Comparison of ENCODE assay signal across 11 cellular contexts in the genomic region with DNA sequence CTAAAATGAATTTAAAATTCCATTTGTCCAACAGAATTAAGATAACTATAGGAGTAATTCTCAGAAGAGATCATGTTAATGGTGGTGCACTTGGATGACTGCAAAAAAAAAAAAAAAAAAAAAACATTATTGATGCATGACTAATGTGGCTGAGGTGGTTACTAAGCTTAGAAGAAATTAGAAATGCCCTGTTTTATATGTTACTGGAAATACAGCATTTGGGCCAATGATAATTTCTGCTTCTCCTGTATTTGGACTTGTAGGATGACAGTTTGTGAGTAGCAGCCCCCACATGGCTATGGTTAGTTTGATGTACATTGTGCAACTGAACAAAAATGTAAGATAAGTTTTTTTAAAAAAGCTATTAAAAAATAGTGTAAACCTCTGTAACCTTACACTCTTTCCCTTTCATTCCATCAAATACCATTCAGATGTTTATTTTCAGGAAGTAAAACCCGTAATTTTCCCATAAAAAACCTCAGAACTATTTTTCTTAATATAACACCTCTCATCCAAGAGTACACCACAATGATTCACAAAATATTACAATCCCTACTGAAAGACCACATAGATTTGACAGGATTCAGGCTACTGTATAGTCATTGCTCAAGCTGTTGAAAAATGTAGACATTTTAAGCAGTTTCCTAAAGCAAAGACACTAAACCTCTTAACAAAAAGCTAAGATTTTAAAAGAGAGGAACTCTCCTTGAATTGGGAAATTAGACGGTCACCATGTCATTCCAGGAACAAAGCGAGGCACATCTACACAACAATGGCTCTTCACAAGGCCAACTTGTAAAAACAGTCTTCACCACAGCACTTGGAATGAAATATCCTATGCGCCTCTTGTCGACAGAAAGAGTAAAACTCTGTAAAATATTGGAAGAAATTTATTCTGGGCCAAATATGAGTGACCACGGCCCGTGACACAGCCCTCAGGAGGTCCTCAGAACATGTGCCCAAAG.
DNase-seq lines count a peak whose midpoint lies in the region; TF ChIP-seq lines count a peak whose summit lies in the region.
"Had no signal": no experiment of that assay in that cellular context is flagged by ENCODE, and none has a peak within 500 bp of the region (broad histone marks: within the 10 kb centered on the region; RNA-seq: fewer than 3 reads in every experiment).

No MANE protein-coding gene starts in this region.

- peak overlapping the region; percentile 36 to 81; a peak in 3 of 4 replicates for H3K27ac ChIP-seq in SK-N-SH (ENCODE audit: low read depth in 2 of 2, low read length in 1 of 2)
- H3K27ac ChIP-seq in smooth muscle cell (ENCODE audit: low read depth), result peak overlapping the region; percentile 97

- CTCF ChIA-PET in SK-N-SH (lab: Yijun Ruan, JAX), result no interaction called here

- H3K36me3 ChIP-seq in H7 (replicated peaks; ENCODE audit: control insufficient read depth, insufficient read depth, low read length) (no peaks in the 10 kb centered on the region), SK-N-SH (replicated peaks in 1 of 2; ENCODE audit: control insufficient read depth in 1 of 2, insufficient read depth in 2 of 2, low read length in 1 of 2) (no peaks in the 10 kb centered on the region), smooth muscle cell (ENCODE audit: low read depth) (no peaks in the 10 kb centered on the region)

- H3K9ac ChIP-seq in SK-N-SH (0 out of 2 replicates have a peak overlapping the region, but pooled peaks have one; percentile 3), smooth muscle cell (ENCODE audit: low read depth) (peak overlapping the region; percentile 66)

- H3K27me3 ChIP-seq in H7 (ENCODE audit: control insufficient read depth, insufficient read depth, low read length), result no peaks in the 10 kb centered on the region
- no peaks in the 10 kb centered on the region for H3K27me3 ChIP-seq in SK-N-SH (ENCODE audit: insufficient read depth)
- H3K27me3 ChIP-seq in smooth muscle cell (ENCODE audit: low read depth), result no peaks in the 10 kb centered on the region

- TF ChIP-seq RAD21 in SK-N-SH (IDR thresholded peaks at IDR 0.05; ENCODE audit: low read length), result no peak

- no peaks in the 10 kb centered on the region for H3K79me2 ChIP-seq in SK-N-SH (ENCODE audit: insufficient read depth)
- H3K79me2 ChIP-seq in smooth muscle cell (ENCODE audit: low read depth), result no peaks in the 10 kb centered on the region

- H3F3A ChIP-seq in SK-N-SH (replicated peaks; ENCODE audit: insufficient read depth) (peaks cover 18% of the 10 kb centered on the region), smooth muscle cell (ENCODE audit: low read depth) (peaks cover 13% of the 10 kb centered on the region)

- H3K27me3 Mint-ChIP-seq in nephron progenitor cell (ENCODE audit: low read depth, poor library complexity), result no peaks in the 10 kb centered on the region
- H3K27me3 Mint-ChIP-seq: activated naive CD8-positive, alpha-beta T cell treated with anti-CD3 and anti-CD28 coated beads, Interleukin-2, amount 10 ng/mL, durations not matched to agents 7 days and 5 days had no signal

- peak; percentile 56 for DNase-seq in H7
- DNase-seq in SK-N-SH, result no peak
- DNase-seq in fibroblast of peridontal ligament (ENCODE audit: extremely low read depth), result peak; percentile 95
- no peak for DNase-seq in smooth muscle cell (lab: John Stamatoyannopoulos, UW; ENCODE audit: unreplicated experiment)
- no peak for DNase-seq in KG1 (lab: John Stamatoyannopoulos, UW)
- DNase-seq in nephron progenitor cell, result no peak
- no peak for DNase-seq in medulla oblongata (ENCODE audit: extremely low spot score)
- DNase-seq in HuH-7.5 (ENCODE audit: low spot score), result no peak
- DNase-seq: activated CD4-positive, alpha-beta T cell treated with anti-CD3 and anti-CD28 coated beads, Interleukin-2, amount 50 U/mL, for 48 hours; activated naive CD8-positive, alpha-beta T cell treated with anti-CD3 and anti-CD28 coated beads, Interleukin-2, amount 10 ng/mL, durations not matched to agents 7 days and 5 days; DMS79 treated with DMSO at 0.1 percent for 48 hours had no signal

- H3K27ac Mint-ChIP-seq in nephron progenitor cell, result no peak overlapping the region
- H3K27ac Mint-ChIP-seq: activated naive CD8-positive, alpha-beta T cell treated with anti-CD3 and anti-CD28 coated beads, Interleukin-2, amount 10 ng/mL, durations not matched to agents 7 days and 5 days had no signal

- peaks cover 0 to 21% of the 10 kb centered on the region in 2 experiments; a peak in 2 of 4 replicates for H3K4me1 ChIP-seq in SK-N-SH (ENCODE audit: control insufficient read depth in 1 of 2, insufficient read depth in 2 of 2, low read depth in 1 of 2, low read length in 1 of 2)
- peaks cover 25% of the 10 kb centered on the region for H3K4me1 ChIP-seq in smooth muscle cell (ENCODE audit: low read depth)

- no peaks in the 10 kb centered on the region for H3K9me2 ChIP-seq in SK-N-SH

- H3K4me2 ChIP-seq in SK-N-SH (peak overlapping the region; percentile 66), smooth muscle cell (peak overlapping the region; percentile 74)

- peaks cover 29% of the 10 kb centered on the region for H3K4me1 Mint-ChIP-seq in nephron progenitor cell

- WGBS in SK-N-SH (ENCODE audit: low lambda C conversion rate), result 87% methylated on average over 7 of the region's 7 CpGs
- WGBS in smooth muscle cell (ENCODE audit: low lambda C conversion rate), result 55% methylated on average over 7 of the region's 7 CpGs

- TF ChIP-seq CTCF in SK-N-SH (IDR thresholded peaks at IDR 0.05) (no peak), smooth muscle cell (IDR thresholded peaks at IDR 0.05; ENCODE audit: borderline replicate concordance, insufficient read depth, poor library complexity, severe bottlenecking) (no peak), nephron progenitor cell (IDR thresholded peaks at IDR 0.05) (no peak)

- H3K4me3 ChIP-seq in H7 (ENCODE audit: insufficient read depth, low read depth, low read length) (no peak overlapping the region), SK-N-SH (ENCODE audit: low read depth in 2 of 2, low read length in 1 of 2) (0 out of 4 replicates have a peak overlapping the region, but pooled peaks of 1 of the 2 experiments have one; percentile 6), smooth muscle cell (no peak overlapping the region)

- no peak overlapping the region for H3K4me3 Mint-ChIP-seq in nephron progenitor cell
- H3K4me3 Mint-ChIP-seq: activated naive CD8-positive, alpha-beta T cell treated with anti-CD3 and anti-CD28 coated beads, Interleukin-2, amount 10 ng/mL, durations not matched to agents 7 days and 5 days had no signal

- peaks cover 19% of the 10 kb centered on the region for H3K9me3 Mint-ChIP-seq in nephron progenitor cell

- peaks cover 46% of the 10 kb centered on the region for H3K36me3 Mint-ChIP-seq in nephron progenitor cell (ENCODE audit: low read depth)

- H2AFZ ChIP-seq in SK-N-SH (ENCODE audit: low read depth) (no peak overlapping the region), smooth muscle cell (ENCODE audit: low read depth) (no peak overlapping the region)

- POLR2A ChIA-PET in SK-N-SH (lab: Yijun Ruan, JAX), result no interaction called here

- no peak for TF ChIP-seq EP300 in SK-N-SH (IDR thresholded peaks at IDR 0.05; ENCODE audit: borderline replicate concordance in 1 of 2, low read depth in 1 of 2, low read length in 1 of 2)

- H4K20me1 ChIP-seq in SK-N-SH (ENCODE audit: insufficient read depth) (no peaks in the 10 kb centered on the region), smooth muscle cell (ENCODE audit: low read depth) (no peaks in the 10 kb centered on the region)

- H3K9me3 ChIP-seq in SK-N-SH (0 out of 2 replicates have a peak, but pooled peaks cover 5% of the 10 kb centered on the region), smooth muscle cell (replicated peaks; ENCODE audit: low read depth) (no peaks in the 10 kb centered on the region)

TF ChIP-seq in SK-N-SH, 30 proteins besides CTCF, POLR2A, EP300 and RAD21:
- TF ChIP-seq JUND (IDR thresholded peaks at IDR 0.05), result peak; percentile 70
- peak; percentile 56 for TF ChIP-seq FOSL2 (IDR thresholded peaks at IDR 0.05; ENCODE audit: borderline replicate concordance, low read depth)
- peak; percentile 30; the same call in 1 of the 2 replicates for TF ChIP-seq POLR2AphosphoS5 (IDR thresholded peaks at IDR 0.05; ENCODE audit: low read depth, low read length)
- TF ChIP-seq TCF12 (IDR thresholded peaks at IDR 0.05), result peak; percentile 3; the same call in 1 of the 2 replicates
- TF ChIP-seq RXRA (IDR thresholded peaks at IDR 0.05; ENCODE audit: borderline replicate concordance, low read depth), result no peak
- TF ChIP-seq YY1 (IDR thresholded peaks at IDR 0.05; ENCODE audit: low read depth), result no peak
- TF ChIP-seq, protein P1, sequence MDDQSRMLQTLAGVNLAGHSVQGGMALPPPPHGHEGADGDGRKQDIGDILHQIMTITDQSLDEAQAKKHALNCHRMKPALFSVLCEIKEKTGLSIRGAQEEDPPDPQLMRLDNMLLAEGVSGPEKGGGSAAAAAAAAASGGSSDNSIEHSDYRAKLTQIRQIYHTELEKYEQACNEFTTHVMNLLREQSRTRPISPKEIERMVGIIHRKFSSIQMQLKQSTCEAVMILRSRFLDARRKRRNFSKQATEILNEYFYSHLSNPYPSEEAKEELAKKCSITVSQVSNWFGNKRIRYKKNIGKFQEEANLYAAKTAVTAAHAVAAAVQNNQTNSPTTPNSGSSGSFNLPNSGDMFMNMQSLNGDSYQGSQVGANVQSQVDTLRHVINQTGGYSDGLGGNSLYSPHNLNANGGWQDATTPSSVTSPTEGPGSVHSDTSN (IDR thresholded peaks at IDR 0.05), result peak; percentile 59
- 0 out of 2 replicates have a peak, but pooled peaks have one; percentile 12 for TF ChIP-seq NFIC (IDR thresholded peaks at IDR 0.05; ENCODE audit: borderline replicate concordance)
- TF ChIP-seq FOXM1 (IDR thresholded peaks at IDR 0.05; ENCODE audit: low read depth), result 0 out of 2 replicates have a peak, but pooled peaks have one; percentile 23
- peak; percentile 33; the same call in 1 of the 2 replicates for TF ChIP-seq TEAD4 (IDR thresholded peaks at IDR 0.05; ENCODE audit: borderline replicate concordance, insufficient read depth)
- TF ChIP-seq RCOR1 (IDR thresholded peaks at IDR 0.05; ENCODE audit: low read length), result no peak
- TF ChIP-seq, protein P2, sequence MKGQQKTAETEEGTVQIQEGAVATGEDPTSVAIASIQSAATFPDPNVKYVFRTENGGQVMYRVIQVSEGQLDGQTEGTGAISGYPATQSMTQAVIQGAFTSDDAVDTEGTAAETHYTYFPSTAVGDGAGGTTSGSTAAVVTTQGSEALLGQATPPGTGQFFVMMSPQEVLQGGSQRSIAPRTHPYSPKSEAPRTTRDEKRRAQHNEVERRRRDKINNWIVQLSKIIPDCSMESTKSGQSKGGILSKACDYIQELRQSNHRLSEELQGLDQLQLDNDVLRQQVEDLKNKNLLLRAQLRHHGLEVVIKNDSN (IDR thresholded peaks at IDR 0.05; ENCODE audit: borderline replicate concordance, low read depth), result no peak

Comparison
In these comparisons a context has a peak if more than half of its experiments do, and no peak if none do; other contexts are left out.
1. DNase-seq: peak in H7 (single experiment) and fibroblast of peridontal ligament (single experiment); none in SK-N-SH (single experiment), smooth muscle cell (single experiment), KG1 (single experiment), nephron progenitor cell (single experiment), medulla oblongata (single experiment) and HuH-7.5 (single experiment).